Comparison of ENCODE assay signal across 9 cellular contexts in the genomic region with DNA sequence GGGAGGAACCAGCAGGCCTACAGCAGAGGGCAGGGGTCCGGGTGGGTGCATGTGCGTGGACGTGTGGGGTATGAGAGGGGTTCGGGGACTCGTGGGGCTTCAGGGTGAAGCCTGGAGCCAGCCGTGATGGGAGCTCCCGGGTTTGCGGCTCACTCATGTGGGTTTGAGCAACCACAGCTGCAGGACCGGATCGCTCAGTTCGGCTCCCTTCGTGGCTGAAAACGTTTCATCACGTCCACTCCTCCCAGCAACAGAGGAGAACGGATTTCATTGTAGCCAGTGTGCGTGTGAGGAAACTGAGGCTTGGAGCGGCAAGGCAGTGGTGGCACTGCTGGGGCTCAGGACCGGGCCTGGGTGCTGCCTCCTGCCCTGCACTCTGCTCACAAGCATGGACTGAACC. TPM values are rescaled to one million over a fixed set of nuclear protein-coding genes. Genes with fewer than 3 reads are reported as not detected.
"Had no signal": no experiment of that assay in that cellular context is flagged by ENCODE, and none has a peak within 500 bp of the region (broad histone marks: within the 10 kb centered on the region; RNA-seq: fewer than 3 reads in every experiment).

No MANE protein-coding gene starts in this region.

- H3K4me3 Mint-ChIP-seq: IgD-negative memory B cell had no signal

- H3K36me3 Mint-ChIP-seq: IgD-negative memory B cell had no signal

- DNase-seq: IMR-90, KBM-7, KG1 had no signal

- ATAC-seq: HepG2, K562 had no signal

- H3K27ac ChIP-seq: HL-60 had no signal

- H3K27ac Mint-ChIP-seq: IgD-negative memory B cell had no signal

RNA-seq across cellular contexts. Expression of a gene that starts 12.1 kb away (rescaled TPM):
- total RNA-seq: HepG2, HT-29, HT1080, K562 had no signal
